1 cellular context compared by ENCODE assay signal in the genomic region with DNA sequence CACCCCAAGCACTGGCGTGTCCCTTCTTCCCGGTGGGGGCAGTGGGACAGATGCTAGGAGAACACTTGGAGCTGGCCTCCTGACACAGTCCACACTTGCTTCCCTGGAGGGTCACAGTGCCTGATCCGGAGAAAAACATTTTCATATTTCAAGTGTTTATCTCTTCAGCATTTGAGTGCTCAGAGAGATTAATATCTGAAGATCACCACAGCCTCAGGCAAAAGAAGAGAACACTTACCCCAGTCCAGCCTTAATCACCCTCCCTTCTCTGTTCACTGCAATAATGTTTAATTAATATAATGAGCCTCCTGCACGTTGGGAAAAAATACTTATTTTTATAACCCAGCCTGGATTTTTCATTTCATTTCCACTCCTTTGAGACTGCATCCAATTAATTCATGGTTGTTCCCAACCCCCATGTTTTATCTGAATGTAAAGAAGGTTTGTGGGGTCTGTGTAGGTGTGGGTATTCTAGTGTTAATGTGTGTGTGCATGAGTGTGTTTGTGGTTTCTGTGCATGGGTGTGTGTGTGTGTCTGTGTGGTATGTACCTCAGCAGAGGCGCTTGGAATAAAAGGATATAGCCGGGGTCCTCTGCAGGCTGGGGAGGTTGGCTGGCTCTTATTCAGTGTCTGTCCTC.
TF ChIP-seq lines count a peak whose summit lies in the region.

No MANE protein-coding gene starts in this region.

TF ChIP-seq in HEK293, 187 proteins besides CTCF, POLR2A, EP300 and RAD21 (continued from another document):
- TF ChIP-seq PRDM10 (tag by site-specific recombination; IDR thresholded peaks at IDR 0.05): no peak
